In genomic region chr3:187745201-187746058, GRCh38 we compare ENCODE assay signal across 8 cellular contexts. TPM values are rescaled to one million over a fixed set of nuclear protein-coding genes. Genes with fewer than 3 reads are reported as not detected.
DNase-seq lines count a peak whose midpoint lies in the region; ATAC-seq, FAIRE-seq and TF ChIP-seq lines count a peak whose summit lies in the region.

TSS of gene BCL6 (minus strand) at chr3:187745468. CDS start at chr3:187733693, 11,775 bp downstream.

- H3K27ac Mint-ChIP-seq in activated naive CD4-positive, alpha-beta T cell treated with anti-CD3 and anti-CD28 coated beads, Interleukin-2, amount 10 ng/mL, durations not matched to agents 7 days and 5 days: peak within 1 kb of the TSS; percentile 100

- H3K9me3 ChIP-seq in SK-N-SH: no peaks in the 10 kb centered on the region
- no peaks in the 10 kb centered on the region for H3K9me3 ChIP-seq in neuron (ENCODE audit: low read length)

- peaks cover 46% of the 10 kb centered on the region for H3K79me2 ChIP-seq in SK-N-SH (ENCODE audit: insufficient read depth)

- TF ChIP-seq EP300 in SK-N-SH (IDR thresholded peaks at IDR 0.05; ENCODE audit: borderline replicate concordance in 1 of 2, low read depth in 1 of 2, low read length in 1 of 2): peak in 1 of 2 experiments; percentile 71; a peak in 1 of 4 replicates

- H2AFZ ChIP-seq in SK-N-SH (ENCODE audit: low read depth): peak within 1 kb of the TSS; percentile 75
- peak within 1 kb of the TSS; percentile 71 for H2AFZ ChIP-seq in neuron (ENCODE audit: low read depth, low read length)

- no peaks in the 10 kb centered on the region; the same call in 1 of the 2 replicates for H4K20me1 ChIP-seq in SK-N-SH (ENCODE audit: insufficient read depth)

- H3K27me3 Mint-ChIP-seq in activated naive CD4-positive, alpha-beta T cell treated with anti-CD3 and anti-CD28 coated beads, Interleukin-2, amount 10 ng/mL, durations not matched to agents 7 days and 5 days: peaks cover 16% of the 10 kb centered on the region

- peak within 1 kb of the TSS; percentile 99 for H3K4me3 Mint-ChIP-seq in activated naive CD4-positive, alpha-beta T cell treated with anti-CD3 and anti-CD28 coated beads, Interleukin-2, amount 10 ng/mL, durations not matched to agents 7 days and 5 days

- peak; percentile 76 for ATAC-seq in HG02588 (IDR thresholded peaks at IDR 0.05; ENCODE audit: unreplicated experiment)

- DNase-seq in G401 (ENCODE audit: low spot score): peak; percentile 97
- peak; percentile 78 for DNase-seq in NCI-H1092 (lab: John Stamatoyannopoulos, UW)
- DNase-seq in SK-N-SH: peak; percentile 91
- DNase-seq in activated naive CD4-positive, alpha-beta T cell treated with anti-CD3 and anti-CD28 coated beads, Interleukin-2, amount 10 ng/mL, durations not matched to agents 7 days and 5 days: peak; percentile 92
- DNase-seq in frontal cortex (ENCODE audit: low spot score in 2 of 2): peak; percentile 78 to 83
- peak; percentile 51 to 99 (median 87) for DNase-seq in substantia nigra (lab: John Stamatoyannopoulos, UW)

- CTCF ChIA-PET in SK-N-SH (lab: Yijun Ruan, JAX): interaction anchor here (0.6 to 1.7 kb wide), 12 partner anchors 8 to 1488 kb away, joined by 3 to 7 read pairs (median 3); no protein-coding TSS in a partner anchor
- CTCF ChIA-PET in activated naive CD4-positive, alpha-beta T cell treated with anti-CD3 and anti-CD28 coated beads, Interleukin-2, amount 10 ng/mL, durations not matched to agents 7 days and 5 days (lab: Charles Lee): interaction anchor here (0.8 to 5.5 kb wide), 12 partner anchors 53 to 1296 kb away, joined by 3 to 50 read pairs (median 4); no protein-coding TSS in a partner anchor

- no peaks in the 10 kb centered on the region for H3K27me3 ChIP-seq in SK-N-SH (ENCODE audit: insufficient read depth)
- no peaks in the 10 kb centered on the region for H3K27me3 ChIP-seq in neuron (ENCODE audit: insufficient read depth, low read length)

- TF ChIP-seq CTCF in SK-N-SH (IDR thresholded peaks at IDR 0.05): no peak

- whole genome bisulfite sequencing in SK-N-SH (ENCODE audit: low lambda C conversion rate): under 1% methylated on average over 38 of the region's 40 CpGs

- TF ChIP-seq RAD21 in SK-N-SH (IDR thresholded peaks at IDR 0.05; ENCODE audit: low read length): no peak

- H3K4me2 ChIP-seq in SK-N-SH: peak within 1 kb of the TSS; percentile 93

- POLR2A ChIA-PET in SK-N-SH (lab: Yijun Ruan, JAX): no interaction called here

- H3K36me3 ChIP-seq in SK-N-SH (replicated peaks in 1 of 2; ENCODE audit: control insufficient read depth in 1 of 2, insufficient read depth in 2 of 2, low read length in 1 of 2): no peaks in the 10 kb centered on the region
- no peaks in the 10 kb centered on the region for H3K36me3 ChIP-seq in neuron (ENCODE audit: insufficient read depth, low read length)

- H3F3A ChIP-seq in SK-N-SH (replicated peaks; ENCODE audit: insufficient read depth): peaks cover 9% of the 10 kb centered on the region

- H3K9me3 Mint-ChIP-seq in activated naive CD4-positive, alpha-beta T cell treated with anti-CD3 and anti-CD28 coated beads, Interleukin-2, amount 10 ng/mL, durations not matched to agents 7 days and 5 days: no peaks in the 10 kb centered on the region

- H3K4me3 ChIP-seq in SK-N-SH (ENCODE audit: low read depth in 2 of 2, low read length in 1 of 2): peak within 1 kb of the TSS; percentile 81 to 94
- H3K4me3 ChIP-seq in neuron (ENCODE audit: low read length): peak within 1 kb of the TSS; percentile 87

- FAIRE-seq in frontal cortex (lab: Jason Lieb, UNC): no peak

- peaks cover 60% of the 10 kb centered on the region for H3K4me1 Mint-ChIP-seq in activated naive CD4-positive, alpha-beta T cell treated with anti-CD3 and anti-CD28 coated beads, Interleukin-2, amount 10 ng/mL, durations not matched to agents 7 days and 5 days

- H3K4me1 ChIP-seq in SK-N-SH (ENCODE audit: control insufficient read depth in 1 of 2, insufficient read depth in 2 of 2, low read depth in 1 of 2, low read length in 1 of 2) (peaks cover 16 to 21% of the 10 kb centered on the region in 2 experiments; a peak in 2 of 4 replicates), neuron (ENCODE audit: insufficient read depth, low read length) (peaks cover 38% of the 10 kb centered on the region)

- H3K27ac ChIP-seq in SK-N-SH (ENCODE audit: low read depth in 2 of 2, low read length in 1 of 2) (peak within 1 kb of the TSS; percentile 87 to 97), substantia nigra (ENCODE audit: low read depth, low read length, poor library complexity, severe bottlenecking) (peak within 1 kb of the TSS; percentile 99)

- H3K9me2 ChIP-seq in SK-N-SH: no peaks in the 10 kb centered on the region

- H3K9ac ChIP-seq in SK-N-SH: peak within 1 kb of the TSS; percentile 93

- H3K36me3 Mint-ChIP-seq in activated naive CD4-positive, alpha-beta T cell treated with anti-CD3 and anti-CD28 coated beads, Interleukin-2, amount 10 ng/mL, durations not matched to agents 7 days and 5 days: peaks cover 26% of the 10 kb centered on the region

- in situ Hi-C loops in G401 (cut with HindIII; ENCODE audit: low sequenced_read_pairs): loop anchor here (5.0 to 25.0 kb wide), 2 partner anchors 767 to 1207 kb away; no protein-coding TSS in a partner anchor

TF ChIP-seq in SK-N-SH, 30 proteins besides CTCF, POLR2A, EP300 and RAD21 (continues in another document):
- peak; percentile 19; the same call in 1 of the 2 replicates for TF ChIP-seq ELF1 (IDR thresholded peaks at IDR 0.05)
- no peak for TF ChIP-seq RCOR1 (IDR thresholded peaks at IDR 0.05; ENCODE audit: low read length)
- no peak for TF ChIP-seq RFX5 (IDR thresholded peaks at IDR 0.05; ENCODE audit: low read length)
- peak; percentile 96 for TF ChIP-seq USF1 (IDR thresholded peaks at IDR 0.05; ENCODE audit: borderline replicate concordance, low read depth)
- TF ChIP-seq TEAD4 (IDR thresholded peaks at IDR 0.05; ENCODE audit: borderline replicate concordance, insufficient read depth): peak; percentile 50; the same call in 1 of the 2 replicates
- peak; percentile 86 for TF ChIP-seq USF2 (IDR thresholded peaks at IDR 0.05; ENCODE audit: borderline replicate concordance, low read depth, low read length)
- peak; percentile 9; the same call in 1 of the 2 replicates for TF ChIP-seq MEF2A (IDR thresholded peaks at IDR 0.05; ENCODE audit: borderline replicate concordance, low read depth)
- TF ChIP-seq FOSL2 (IDR thresholded peaks at IDR 0.05; ENCODE audit: borderline replicate concordance, low read depth): peak; percentile 14; the same call in 1 of the 2 replicates
- TF ChIP-seq FOXM1 (IDR thresholded peaks at IDR 0.05; ENCODE audit: low read depth): no peak; the same call in 1 of the 2 replicates
- no peak for TF ChIP-seq SMC3 (IDR thresholded peaks at IDR 0.05; ENCODE audit: low read depth, low read length)
- peak; percentile 96 for TF ChIP-seq TAF1 (IDR thresholded peaks at IDR 0.05; ENCODE audit: borderline replicate concordance, low read depth, low read length)
- no peak for TF ChIP-seq GATA2 (CRISPR knock-in tag; IDR thresholded peaks at IDR 0.05)
- TF ChIP-seq MAX (IDR thresholded peaks at IDR 0.05; ENCODE audit: low read depth): peak; percentile 25
- no peak for TF ChIP-seq FOXJ3 (CRISPR knock-in tag; IDR thresholded peaks at IDR 0.05)
- peak; percentile 18 for TF ChIP-seq PBX3 (IDR thresholded peaks at IDR 0.05)
- peak; percentile 86; the same call in 1 of the 2 replicates for TF ChIP-seq SIN3A (IDR thresholded peaks at IDR 0.05; ENCODE audit: borderline replicate concordance, low read depth, low read length)
- no peak for TF ChIP-seq NFIC (IDR thresholded peaks at IDR 0.05; ENCODE audit: borderline replicate concordance)

RNA-seq across cellular contexts. Expression of gene BCL6, which starts in this region (rescaled TPM):
- total RNA-seq in G401 (2014; rRNA removed; shearing (Covaris generic)): 0.18 and 1.3 TPM in 2 replicates
- polyA plus RNA-seq in SK-N-SH (2012; rRNA removed): 13.8 and 14.0 TPM in 2 replicates
- 6.0 and 7.6 TPM in 2 replicates for polyA plus RNA-seq in SK-N-SH (2012; cell fraction: cytosol; rRNA removed)
- 71.7 and 72.8 TPM in 2 replicates for polyA plus RNA-seq in SK-N-SH (2012; cell fraction: nucleus; rRNA removed)
- total RNA-seq in frontal cortex: 16.7 TPM

Comparison
In these comparisons a context has a peak if more than half of its experiments do, and no peak if none do; other contexts are left out.
1. Peak in every context shown above with its lines: DNase-seq, ATAC-seq, H3K4me3 ChIP-seq and H3K27ac ChIP-seq.